8 cellular contexts compared by ENCODE assay signal in the genomic region with DNA sequence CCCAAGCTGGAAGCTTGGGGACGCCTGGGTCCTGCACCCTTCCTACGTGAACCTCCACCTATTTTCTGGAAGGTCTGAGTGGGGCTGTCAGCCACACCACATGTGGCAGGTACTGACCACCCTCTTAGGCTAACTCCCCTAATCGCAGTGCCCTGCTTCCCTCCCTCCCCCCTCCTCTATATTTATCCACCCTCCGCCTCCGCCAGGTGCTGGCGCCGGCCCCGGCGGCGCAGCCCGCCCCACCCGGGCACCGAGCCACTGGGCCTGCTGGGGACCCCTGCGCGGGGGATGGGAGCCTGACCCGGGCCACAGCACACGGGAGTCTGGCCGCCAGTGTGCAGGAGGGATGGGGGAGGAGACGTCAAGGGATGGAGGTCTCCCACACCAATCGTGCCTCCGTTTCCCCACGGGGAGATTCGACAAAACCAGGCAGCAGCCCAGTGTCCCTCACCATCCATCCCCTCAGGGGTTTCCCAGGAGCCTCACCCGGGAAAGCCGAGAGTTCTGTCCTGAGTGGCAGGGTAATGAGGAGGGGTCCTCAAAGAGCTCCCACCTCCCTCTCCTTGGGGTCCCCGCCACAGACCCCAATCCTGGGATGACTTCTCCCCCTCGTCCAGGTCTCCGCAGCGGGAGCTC. TPM values are rescaled to one million over a fixed set of nuclear protein-coding genes. Genes with fewer than 3 reads are reported as not detected.
DNase-seq lines count a peak whose midpoint lies in the region; ATAC-seq and TF ChIP-seq lines count a peak whose summit lies in the region.

No MANE protein-coding gene starts in this region.

- peaks cover 8% of the 10 kb centered on the region; the same call in 1 of the 2 replicates for H4K20me1 ChIP-seq in Karpas-422 (ENCODE audit: insufficient read depth, low read depth, low read length)

- DNase-seq in AG10803 (ENCODE audit: low read depth) (no peak), Karpas-422 (no peak), cardiac fibroblast (ENCODE audit: low read depth in 2 of 2) (no peak), midbrain (lab: John Stamatoyannopoulos, UW) (peak; percentile 8), T1000 (lab: John Stamatoyannopoulos, UW) (no peak), sciatic nerve (ENCODE audit: low spot score) (no peak)
- no peak for DNase-seq in stimulated activated CD4-positive, alpha-beta T cell treated with anti-CD3 and anti-CD28 coated beads, Interleukin-2, amount 100 ng/mL, for 24 hours

- H3K36me3 ChIP-seq in Karpas-422 (ENCODE audit: insufficient read depth, low read length): no peaks in the 10 kb centered on the region

- H3K27me3 ChIP-seq in Karpas-422 (ENCODE audit: low read length): no peaks in the 10 kb centered on the region

- intact Hi-C loops in sciatic nerve (cut with DNase I): no loop called here

- H3K9ac ChIP-seq in Karpas-422 (ENCODE audit: low read length): peak overlapping the region; percentile 82

- no peaks in the 10 kb centered on the region for H3K9me3 ChIP-seq in Karpas-422 (ENCODE audit: low read length)

- H3K4me3 ChIP-seq in AG10803 (ENCODE audit: low read length): peak overlapping the region; percentile 91
- peak overlapping the region; percentile 86; the same call in 1 of the 2 replicates for H3K4me3 ChIP-seq in Karpas-422 (ENCODE audit: low read length)
- H3K4me3 ChIP-seq in cardiac fibroblast (replicated peaks in 1 of 2; ENCODE audit: low read depth in 2 of 2, low read length in 2 of 2): peak overlapping the region; percentile 91 to 94

- peak overlapping the region; percentile 96 for H3K4me2 ChIP-seq in Karpas-422 (ENCODE audit: low read depth, low read length, poor library complexity, severe bottlenecking)

- H3K9me2 ChIP-seq in Karpas-422 (replicated peaks; ENCODE audit: insufficient read depth, low read length): no peaks in the 10 kb centered on the region

- peaks cover 54% of the 10 kb centered on the region for H3K4me1 ChIP-seq in Karpas-422 (ENCODE audit: low read length)

- no peak overlapping the region for H2AFZ ChIP-seq in Karpas-422 (ENCODE audit: low read length)

- TF ChIP-seq CTCF in AG10803 (conservative IDR thresholded peaks at IDR 0.05; ENCODE audit: low read length) (no peak), cardiac fibroblast (IDR thresholded peaks at IDR 0.05; ENCODE audit: low read depth, low read length) (no peak)

- no peak for ATAC-seq in GM18505 (IDR thresholded peaks at IDR 0.05; ENCODE audit: unreplicated experiment)
- no peak for ATAC-seq in sciatic nerve

- H3K79me2 ChIP-seq in Karpas-422 (ENCODE audit: low read length): no peaks in the 10 kb centered on the region

- H3K27ac ChIP-seq in Karpas-422 (ENCODE audit: low read length): no peak overlapping the region

- TF ChIP-seq POLR2A in GM18505 (IDR thresholded peaks at IDR 0.05; ENCODE audit: borderline replicate concordance, extremely low read depth, insufficient read depth, insufficient read length): no peak

RNA-seq across cellular contexts. Expression of gene PLEKHH3, which starts 1.3 kb away (rescaled TPM):
- 6.7 and 7.0 TPM in 2 replicates for total RNA-seq in Karpas-422 (2014; rRNA removed; shearing (Covaris generic); ENCODE audit: low replicate concordance)
- 40.3 TPM for total RNA-seq in sciatic nerve

RNA-seq across cellular contexts. Expression of gene CCR10, which starts 6.2 kb away (rescaled TPM):
- 0.22 TPM in 1 of 2 replicates, not detected in the other for total RNA-seq in Karpas-422 (2014; rRNA removed; shearing (Covaris generic); ENCODE audit: low replicate concordance)
- 3.5 TPM for total RNA-seq in sciatic nerve

RNA-seq across cellular contexts. Expression of gene CNTNAP1, which starts 6.9 kb away (rescaled TPM):
- total RNA-seq in Karpas-422 (2014; rRNA removed; shearing (Covaris generic); ENCODE audit: low replicate concordance): 0.19 and 0.65 TPM in 2 replicates
- total RNA-seq in sciatic nerve: 12.9 TPM

RNA-seq across cellular contexts. Expression of gene TUBG2, which starts 16.4 kb away (rescaled TPM):
- total RNA-seq in Karpas-422 (2014; rRNA removed; shearing (Covaris generic); ENCODE audit: low replicate concordance): 15.3 and 17.5 TPM in 2 replicates
- 46.8 TPM for total RNA-seq in sciatic nerve
